Comparison of ENCODE assay signal across 9 cellular contexts in genomic region chr4:33060873-33061542, GRCh38.
DNase-seq lines count a peak whose midpoint lies in the region; ATAC-seq and TF ChIP-seq lines count a peak whose summit lies in the region.
"Had no signal": no experiment of that assay in that cellular context is flagged by ENCODE, and none has a peak within 500 bp of the region (broad histone marks: within the 10 kb centered on the region; RNA-seq: fewer than 3 reads in every experiment).

No MANE protein-coding gene starts in this region.

- H3K9ac ChIP-seq in OCI-LY1 (ENCODE audit: low read length) = no peak overlapping the region
- H3K9ac ChIP-seq in neural cell (ENCODE audit: low read length) = no peak overlapping the region

- H2AFZ ChIP-seq in OCI-LY1 (ENCODE audit: low read length) (no peak overlapping the region), neural cell (ENCODE audit: low read depth, low read length) (no peak overlapping the region)

- peak; percentile 90 for TF ChIP-seq CTCF in cardiac muscle cell (IDR thresholded peaks at IDR 0.05; ENCODE audit: low read depth, low read length)
- TF ChIP-seq CTCF in OCI-LY1 (IDR thresholded peaks at IDR 0.05; ENCODE audit: low read length) = peak; percentile 59
- peak; percentile 98 for TF ChIP-seq CTCF in epithelial cell of esophagus (IDR thresholded peaks at IDR 0.05; ENCODE audit: insufficient read depth, low read depth, low read length, missing control alignments)
- TF ChIP-seq CTCF in neural cell (IDR thresholded peaks at IDR 0.05; ENCODE audit: poor library complexity, severe bottlenecking) = peak; percentile 90
- no peak for TF ChIP-seq CTCF in coronary artery (IDR thresholded peaks at IDR 0.05)

- no peaks in the 10 kb centered on the region for H3K36me3 Mint-ChIP-seq in activated naive CD4-positive, alpha-beta T cell treated with anti-CD3 and anti-CD28 coated beads, Interleukin-2, amount 10 ng/mL, durations not matched to agents 7 days and 5 days

- H3K9me2 ChIP-seq in OCI-LY1 (ENCODE audit: low read depth, low read length) (no peaks in the 10 kb centered on the region), neural cell (ENCODE audit: insufficient read depth, low read length) (no peaks in the 10 kb centered on the region)

- peak; percentile 81 for TF ChIP-seq RAD21 in neural cell (conservative IDR thresholded peaks at IDR 0.05)

- peaks cover 4% of the 10 kb centered on the region for H3K9me3 Mint-ChIP-seq in activated naive CD4-positive, alpha-beta T cell treated with anti-CD3 and anti-CD28 coated beads, Interleukin-2, amount 10 ng/mL, durations not matched to agents 7 days and 5 days

- H3K4me3 ChIP-seq in cardiac muscle cell = no peak overlapping the region
- H3K4me3 ChIP-seq in OCI-LY1 (ENCODE audit: low read depth, low read length, poor library complexity, severe bottlenecking) = no peak overlapping the region
- no peak overlapping the region for H3K4me3 ChIP-seq in epithelial cell of esophagus (ENCODE audit: low read length)
- no peak overlapping the region for H3K4me3 ChIP-seq in neural cell (ENCODE audit: low read length)
- no peak overlapping the region for H3K4me3 ChIP-seq in coronary artery

- H3K27ac ChIP-seq in cardiac muscle cell (no peak overlapping the region), OCI-LY1 (ENCODE audit: low read depth, low read length, poor library complexity, severe bottlenecking) (no peak overlapping the region), neural cell (ENCODE audit: low read length) (no peak overlapping the region), coronary artery (no peak overlapping the region)

- no peaks in the 10 kb centered on the region for H3K4me1 Mint-ChIP-seq in activated naive CD4-positive, alpha-beta T cell treated with anti-CD3 and anti-CD28 coated beads, Interleukin-2, amount 10 ng/mL, durations not matched to agents 7 days and 5 days
- H3K4me1 Mint-ChIP-seq: central memory CD8-positive, alpha-beta T cell had no signal

- no peak overlapping the region for H3K27ac Mint-ChIP-seq in activated naive CD4-positive, alpha-beta T cell treated with anti-CD3 and anti-CD28 coated beads, Interleukin-2, amount 10 ng/mL, durations not matched to agents 7 days and 5 days

- TF ChIP-seq EP300 in neural cell (conservative IDR thresholded peaks at IDR 0.05; ENCODE audit: poor library complexity, severe bottlenecking) = peak; percentile 64

- no peak overlapping the region for H3K4me2 ChIP-seq in OCI-LY1 (ENCODE audit: low read length)
- H3K4me2 ChIP-seq in neural cell (ENCODE audit: low read length) = no peak overlapping the region

- H3K9me3 ChIP-seq in cardiac muscle cell (ENCODE audit: low read depth) (no peaks in the 10 kb centered on the region), OCI-LY1 (ENCODE audit: low read length) (no peaks in the 10 kb centered on the region), neural cell (ENCODE audit: low read length) (no peaks in the 10 kb centered on the region)

- H3K27me3 Mint-ChIP-seq in activated naive CD4-positive, alpha-beta T cell treated with anti-CD3 and anti-CD28 coated beads, Interleukin-2, amount 10 ng/mL, durations not matched to agents 7 days and 5 days = no peaks in the 10 kb centered on the region
- H3K27me3 Mint-ChIP-seq: central memory CD8-positive, alpha-beta T cell had no signal

- H3K4me3 Mint-ChIP-seq in activated naive CD4-positive, alpha-beta T cell treated with anti-CD3 and anti-CD28 coated beads, Interleukin-2, amount 10 ng/mL, durations not matched to agents 7 days and 5 days = no peak overlapping the region
- H3K4me3 Mint-ChIP-seq: central memory CD8-positive, alpha-beta T cell had no signal

- CTCF ChIA-PET in activated naive CD4-positive, alpha-beta T cell treated with anti-CD3 and anti-CD28 coated beads, Interleukin-2, amount 10 ng/mL, durations not matched to agents 7 days and 5 days (lab: Charles Lee) = no interaction called here

- H3K27me3 ChIP-seq in cardiac muscle cell (no peaks in the 10 kb centered on the region), OCI-LY1 (ENCODE audit: insufficient read depth, low read length) (no peaks in the 10 kb centered on the region), neural cell (ENCODE audit: insufficient read depth, low read depth, low read length) (no peaks in the 10 kb centered on the region)

- no peaks in the 10 kb centered on the region for H3K36me3 ChIP-seq in cardiac muscle cell
- H3K36me3 ChIP-seq in OCI-LY1 (ENCODE audit: insufficient read depth, low read length) = no peaks in the 10 kb centered on the region
- no peaks in the 10 kb centered on the region for H3K36me3 ChIP-seq in neural cell (ENCODE audit: insufficient read depth, low read length)

- H3K4me1 ChIP-seq in cardiac muscle cell (ENCODE audit: low read depth) (peaks cover 28% of the 10 kb centered on the region), OCI-LY1 (ENCODE audit: insufficient read depth, low read length, severe bottlenecking) (no peaks in the 10 kb centered on the region)

- ATAC-seq in HG03354 (IDR thresholded peaks at IDR 0.05; ENCODE audit: poor library complexity, severe bottlenecking, unreplicated experiment) = peak; percentile 95

- peak; percentile 75 to 79 for DNase-seq in cardiac muscle cell (ENCODE audit: low read depth in 1 of 2, low spot score in 1 of 2)
- DNase-seq in cardiac septum (ENCODE audit: low spot score) = no peak
- peak; percentile 71 for DNase-seq in epithelial cell of esophagus (ENCODE audit: low read depth)
- no peak for DNase-seq in coronary artery (ENCODE audit: low spot score)
- DNase-seq in activated naive CD4-positive, alpha-beta T cell treated with anti-CD3 and anti-CD28 coated beads, Interleukin-2, amount 10 ng/mL, durations not matched to agents 7 days and 5 days = no peak

- intact Hi-C loops in cardiac septum (cut with DNase I) = no loop called here

- H3F3A ChIP-seq in OCI-LY1 (ENCODE audit: insufficient read depth, low read length) = no peaks in the 10 kb centered on the region
- no peaks in the 10 kb centered on the region for H3F3A ChIP-seq in neural cell (ENCODE audit: insufficient read depth, low read length, poor library complexity, severe bottlenecking)

- H4K20me1 ChIP-seq in OCI-LY1 (ENCODE audit: insufficient read depth, low read length) (no peaks in the 10 kb centered on the region), neural cell (ENCODE audit: insufficient read depth) (no peaks in the 10 kb centered on the region)

- H3K79me2 ChIP-seq in OCI-LY1 (ENCODE audit: insufficient read depth, low read length) (no peaks in the 10 kb centered on the region), neural cell (replicated peaks; ENCODE audit: insufficient read depth, low read length) (no peaks in the 10 kb centered on the region)

TF ChIP-seq in neural cell, 6 proteins besides CTCF, POLR2A, EP300 and RAD21:
- TF ChIP-seq SMC3 (conservative IDR thresholded peaks at IDR 0.05; ENCODE audit: poor library complexity) (peak; percentile 87), TAF1 (IDR thresholded peaks at IDR 0.05; ENCODE audit: low read depth) (no peak), MXI1 (conservative IDR thresholded peaks at IDR 0.05; ENCODE audit: poor library complexity, severe bottlenecking) (no peak), EZH2 (IDR thresholded peaks at IDR 0.05; ENCODE audit: borderline replicate concordance, insufficient read depth, low read length, poor library complexity, severe bottlenecking) (no peak), REST (IDR thresholded peaks at IDR 0.05; ENCODE audit: borderline replicate concordance) (no peak)
TF ChIP-seq in neural cell: peak in this region for 1.

Comparison
In these comparisons a context has a peak if more than half of its experiments do, and no peak if none do; other contexts are left out.
1. DNase-seq: peak in cardiac muscle cell (2 of 2) and epithelial cell of esophagus (single experiment); none in cardiac septum (single experiment), coronary artery (single experiment) and activated naive CD4-positive, alpha-beta T cell treated with anti-CD3 and anti-CD28 coated beads, Interleukin-2, amount 10 ng/mL, durations not matched to agents 7 days and 5 days (single experiment).